In genomic region chr9:69325409-69326212, GRCh38 we compare ENCODE assay signal across 9 cellular contexts. TPM values are rescaled to one million over a fixed set of nuclear protein-coding genes. Genes with fewer than 3 reads are reported as not detected.
DNase-seq lines count a peak whose midpoint lies in the region; ATAC-seq, FAIRE-seq and TF ChIP-seq lines count a peak whose summit lies in the region.
"Had no signal": no experiment of that assay in that cellular context is flagged by ENCODE, and none has a peak within 500 bp of the region (broad histone marks: within the 10 kb centered on the region; RNA-seq: fewer than 3 reads in every experiment).

No MANE protein-coding gene starts in this region.

- peaks cover 7% of the 10 kb centered on the region for H3K4me1 ChIP-seq in astrocyte (ENCODE audit: insufficient read depth, low read length)
- H3K4me1 ChIP-seq in stomach, result peaks cover 0 to 28% (median 21%) of the 10 kb centered on the region in 4 donors

- peaks cover 46% of the 10 kb centered on the region for H3K27me3 ChIP-seq in astrocyte (ENCODE audit: insufficient read depth, low read length)
- H3K27me3 ChIP-seq in kidney epithelial cell (ENCODE audit: control insufficient read depth, insufficient read depth, low read length), result peaks cover 5% of the 10 kb centered on the region
- peaks cover 0 to 31% (median 5%) of the 10 kb centered on the region in 3 donors for H3K27me3 ChIP-seq in stomach

- H4K20me1 ChIP-seq in astrocyte (ENCODE audit: insufficient read depth, low read length), result no peaks in the 10 kb centered on the region

- intact Hi-C loops in stomach (cut with DNase I; ENCODE audit: low total_unique reads), result no loop called here

- peak overlapping the region; percentile 88 for H3K4me2 ChIP-seq in astrocyte (ENCODE audit: low read length)

- no peak overlapping the region for H3K27ac Mint-ChIP-seq in astrocyte (ENCODE audit: unreplicated experiment)
- H3K27ac Mint-ChIP-seq: CD4-positive, CD25-positive, alpha-beta regulatory T cell had no signal

- H3K4me3 ChIP-seq in astrocyte (ENCODE audit: insufficient read depth, low read depth, low read length), result peak overlapping the region; percentile 52
- peak overlapping the region; percentile 52 for H3K4me3 ChIP-seq in kidney epithelial cell (ENCODE audit: low read depth, low read length)
- peak overlapping the region; percentile 55 to 65 (median 61) for H3K4me3 ChIP-seq in stomach

- peaks cover 1% of the 10 kb centered on the region for H3K36me3 Mint-ChIP-seq in astrocyte (ENCODE audit: low read depth, unreplicated experiment)
- H3K36me3 Mint-ChIP-seq: CD4-positive, CD25-positive, alpha-beta regulatory T cell had no signal

- peak overlapping the region; percentile 83 for H3K4me3 Mint-ChIP-seq in astrocyte (ENCODE audit: unreplicated experiment)

- WGBS in stomach, 5 donors, result 3 to 6% (median 4%) methylated on average over 25 to 64 of the region's 64 CpGs

- no peak for FAIRE-seq in astrocyte (lab: Jason Lieb, UNC)

- TF ChIP-seq CTCF in astrocyte (IDR thresholded peaks at IDR 0.05; ENCODE audit: insufficient read depth, low read depth, low read length), result no peak
- no peak for TF ChIP-seq CTCF in kidney epithelial cell (IDR thresholded peaks at IDR 0.05; ENCODE audit: insufficient read depth, low read length, poor library complexity, severe bottlenecking)
- no peak for TF ChIP-seq CTCF in stomach (IDR thresholded peaks at IDR 0.05)

- H3K27me3 Mint-ChIP-seq in astrocyte (ENCODE audit: low read depth, unreplicated experiment), result peaks cover 27% of the 10 kb centered on the region

- no peak for TF ChIP-seq POLR2A in stomach (IDR thresholded peaks at IDR 0.05)

- no peaks in the 10 kb centered on the region for H3K9me3 Mint-ChIP-seq in astrocyte (ENCODE audit: unreplicated experiment)

- peak; percentile 11 for DNase-seq in NCI-H2171 treated with DMSO at 0.1 percent for 48 hours (lab: John Stamatoyannopoulos, UW)
- DNase-seq in NCI-H2171 (lab: John Stamatoyannopoulos, UW), result no peak
- DNase-seq in astrocyte (ENCODE audit: low read depth), result no peak
- no peak for DNase-seq in kidney epithelial cell (ENCODE audit: low read depth)
- peak; percentile 45 for DNase-seq in stomach
- no peak for DNase-seq in NOMO-1 treated with dmso at 0.1 percent for 144 hours (lab: John Stamatoyannopoulos, UW; ENCODE audit: unreplicated experiment)
- no peak for DNase-seq in HCEC 1CT

- no peak overlapping the region for H3K27ac ChIP-seq in astrocyte (ENCODE audit: low read depth, low read length)
- H3K27ac ChIP-seq in stomach, result peak overlapping the region; percentile 80 to 92 (median 86)

- no peak for TF ChIP-seq EP300 in stomach (IDR thresholded peaks at IDR 0.05)

- no peaks in the 10 kb centered on the region for H3K9me3 ChIP-seq in astrocyte (ENCODE audit: insufficient read depth, low read depth, low read length)
- H3K9me3 ChIP-seq in stomach, result no peaks in the 10 kb centered on the region

- peak overlapping the region; percentile 50 for H2AFZ ChIP-seq in astrocyte (ENCODE audit: low read depth, low read length)

- no peaks in the 10 kb centered on the region for H3K79me2 ChIP-seq in astrocyte (ENCODE audit: insufficient read depth, low read length)

- no peaks in the 10 kb centered on the region for H3K36me3 ChIP-seq in astrocyte (ENCODE audit: insufficient read depth, low read length)
- H3K36me3 ChIP-seq in kidney epithelial cell (ENCODE audit: control insufficient read depth, insufficient read depth, low read length), result no peaks in the 10 kb centered on the region
- H3K36me3 ChIP-seq in stomach, result no peaks in the 10 kb centered on the region

- no peaks in the 10 kb centered on the region for H3K4me1 Mint-ChIP-seq in astrocyte (ENCODE audit: low read depth, unreplicated experiment)

- no peak for ATAC-seq in HG02840 (IDR thresholded peaks at IDR 0.05; ENCODE audit: low FRiP score, unreplicated experiment)

- H3K9ac ChIP-seq in astrocyte (ENCODE audit: low read length), result no peak overlapping the region

RNA-seq across cellular contexts. Expression of gene ENTREP1, which starts 0.6 kb away (rescaled TPM):
- total RNA-seq in astrocyte, result 2.0 and 3.4 TPM in 2 replicates
- total RNA-seq in kidney epithelial cell, result 3.1 and 3.8 TPM in 2 replicates
- 10 to 100 TPM in 3 of 5 donors, 1 to 10 TPM in 2; 2.0 to 40.2 (median 15.1) TPM for total RNA-seq in stomach
- 10 to 100 TPM in 1 of 3 donors, 1 to 10 TPM in 2; 5.8 to 15.3 (median 6.8) TPM for polyA plus RNA-seq in stomach
- total RNA-seq: CD4-positive, CD25-positive, alpha-beta regulatory T cell had no signal
- polyA plus RNA-seq: CD4-positive, CD25-positive, alpha-beta regulatory T cell had no signal

Comparison
In these comparisons a context has a peak if more than half of its experiments do, and no peak if none do; other contexts are left out.
1. DNase-seq: peak in NCI-H2171 treated with DMSO at 0.1 percent for 48 hours (single experiment) and stomach (single experiment); none in NCI-H2171 (single experiment), astrocyte (single experiment), kidney epithelial cell (single experiment), NOMO-1 treated with dmso at 0.1 percent for 144 hours (single experiment) and HCEC 1CT (single experiment).
2. Peak in every context shown above with its lines, with median percentiles within 50 percentile points of each other: H3K4me3 ChIP-seq.